14 cellular contexts compared by ENCODE assay signal in genomic region chr4:89586318-89586717, GRCh38.
DNase-seq lines count a peak whose midpoint lies in the region; ATAC-seq and TF ChIP-seq lines count a peak whose summit lies in the region.
"Had no signal": no experiment of that assay in that cellular context is flagged by ENCODE, and none has a peak within 500 bp of the region (broad histone marks: within the 10 kb centered on the region; RNA-seq: fewer than 3 reads in every experiment).

No MANE protein-coding gene starts in this region.

- TF ChIP-seq CTCF in heart right ventricle (IDR thresholded peaks at IDR 0.05) = no peak
- TF ChIP-seq CTCF in PC-3 (conservative IDR thresholded peaks at IDR 0.05; ENCODE audit: low read depth, low read length) = no peak

- no peaks in the 10 kb centered on the region for H3K27me3 ChIP-seq in heart right ventricle
- no peaks in the 10 kb centered on the region for H3K27me3 ChIP-seq in effector memory CD4-positive, alpha-beta T cell (replicated peaks; ENCODE audit: control insufficient read depth, insufficient read depth, low read length, poor library complexity, severe bottlenecking)
- 0 out of 2 replicates have a peak, but pooled peaks cover 5% of the 10 kb centered on the region for H3K27me3 ChIP-seq in PC-3 (ENCODE audit: low read length)

- H4K20me1 ChIP-seq in PC-3 (ENCODE audit: low read length) = no peaks in the 10 kb centered on the region

- H3K9me2 ChIP-seq in PC-3 (replicated peaks; ENCODE audit: low read length) = no peaks in the 10 kb centered on the region

- intact Hi-C loops in Right ventricle myocardium superior (cut with DNase I) (no loop called here), heart right ventricle (cut with DNase I) (no loop called here), PC-3 (cut with micrococcal nuclease) (no loop called here)

- H3K36me3 ChIP-seq in heart right ventricle (no peaks in the 10 kb centered on the region), PC-3 (ENCODE audit: low read depth, low read length) (no peaks in the 10 kb centered on the region)
- H3K36me3 ChIP-seq in effector memory CD4-positive, alpha-beta T cell (ENCODE audit: control insufficient read depth, insufficient read depth, low read length) = no peaks in the 10 kb centered on the region

- DNase-seq in Right ventricle myocardium superior (no peak), heart right ventricle (no peak), amniotic epithelial cell (ENCODE audit: low read depth) (peak; percentile 75), islet precursor cell (peak; percentile 56), PC-3 (no peak)
- no peak for DNase-seq in effector memory CD4-positive, alpha-beta T cell
- DNase-seq in stimulated activated CD4-positive, alpha-beta T cell treated with anti-CD3 and anti-CD28 coated beads, Interleukin-12 subunit alpha, Interleukin-12 subunit beta, amount 100 ng/mL, for 4 hours = no peak
- DNase-seq: Calu3, GOT3, NCI-H1105, NCI-H774 had no signal

- H3K4me1 ChIP-seq in heart right ventricle (peaks cover 0 to 8% (median 0%) of the 10 kb centered on the region in 9 donors), PC-3 (ENCODE audit: insufficient read depth, low read length) (no peaks in the 10 kb centered on the region)
- no peaks in the 10 kb centered on the region for H3K4me1 ChIP-seq in effector memory CD4-positive, alpha-beta T cell (ENCODE audit: control insufficient read depth, insufficient read depth, low read length, poor library complexity, severe bottlenecking)
- H3K4me1 ChIP-seq: A549 had no signal

- no peak overlapping the region for H3K9ac ChIP-seq in PC-3 (ENCODE audit: low read length)

- POLR2A ChIA-PET in PC-3 (lab: Charles Lee; ENCODE audit: unreplicated experiment) = no interaction called here

- H3K4me2 ChIP-seq in PC-3 (ENCODE audit: low read length) = no peak overlapping the region
- H3K4me2 ChIP-seq: A549 had no signal

- H3F3A ChIP-seq in PC-3 (ENCODE audit: low read length, unreplicated experiment) = no peaks in the 10 kb centered on the region

- 21 to 27% methylated on average over 3 of the region's 3 CpGs for WGBS in heart right ventricle, 2 donors

- CTCF ChIA-PET in PC-3 (lab: Charles Lee) = interaction anchor here (0.6 kb wide), 1 partner anchor 101 kb away, joined by 3 read pairs; no protein-coding TSS in a partner anchor

- BruUV-seq in PC-3 (replicated peaks; lab: Mats Ljungman, UMichigan) = no TSS peak

- ATAC-seq in Right ventricle myocardium superior (ENCODE audit: poor library complexity) (peak; percentile 78), heart right ventricle (no peak), PC-3 (no peak), HG02981 (IDR thresholded peaks at IDR 0.05; ENCODE audit: unreplicated experiment) (no peak)
- ATAC-seq: A549 had no signal

- H2AFZ ChIP-seq in PC-3 (ENCODE audit: low read length) = no peak overlapping the region

- H3K27ac ChIP-seq in heart right ventricle (no peak overlapping the region), PC-3 (ENCODE audit: low read length) (no peak overlapping the region)
- H3K27ac ChIP-seq in effector memory CD4-positive, alpha-beta T cell (ENCODE audit: insufficient read depth, low read length, poor library complexity, severe bottlenecking) = no peak overlapping the region
- H3K27ac ChIP-seq: A549, SK-N-MC had no signal

- no peaks in the 10 kb centered on the region for H3K79me2 ChIP-seq in PC-3 (ENCODE audit: low read length)

- H3K4me3 ChIP-seq in heart right ventricle = no peak overlapping the region
- H3K4me3 ChIP-seq in effector memory CD4-positive, alpha-beta T cell (ENCODE audit: insufficient read depth, low read depth, low read length, poor library complexity, severe bottlenecking) = no peak overlapping the region
- H3K4me3 ChIP-seq in PC-3 (ENCODE audit: low read length) = no peak overlapping the region
- H3K4me3 ChIP-seq: A549, SK-N-MC had no signal

- no peaks in the 10 kb centered on the region for H3K9me3 ChIP-seq in heart right ventricle
- no peaks in the 10 kb centered on the region for H3K9me3 ChIP-seq in effector memory CD4-positive, alpha-beta T cell (ENCODE audit: control insufficient read depth, low read length)
- no peaks in the 10 kb centered on the region for H3K9me3 ChIP-seq in PC-3 (ENCODE audit: low read length)
- H3K9me3 ChIP-seq: A549 had no signal

Comparison
In these comparisons a context has a peak if more than half of its experiments do, and no peak if none do; other contexts are left out.
1. DNase-seq: peak in amniotic epithelial cell (single experiment) and islet precursor cell (single experiment); none in Right ventricle myocardium superior (single experiment), heart right ventricle (0 of 2), effector memory CD4-positive, alpha-beta T cell (0 of 3), stimulated activated CD4-positive, alpha-beta T cell treated with anti-CD3 and anti-CD28 coated beads, Interleukin-12 subunit alpha, Interleukin-12 subunit beta, amount 100 ng/mL, for 4 hours (single experiment) and PC-3 (single experiment).